Comparison of ENCODE assay signal across 28 cellular contexts in the genomic region with DNA sequence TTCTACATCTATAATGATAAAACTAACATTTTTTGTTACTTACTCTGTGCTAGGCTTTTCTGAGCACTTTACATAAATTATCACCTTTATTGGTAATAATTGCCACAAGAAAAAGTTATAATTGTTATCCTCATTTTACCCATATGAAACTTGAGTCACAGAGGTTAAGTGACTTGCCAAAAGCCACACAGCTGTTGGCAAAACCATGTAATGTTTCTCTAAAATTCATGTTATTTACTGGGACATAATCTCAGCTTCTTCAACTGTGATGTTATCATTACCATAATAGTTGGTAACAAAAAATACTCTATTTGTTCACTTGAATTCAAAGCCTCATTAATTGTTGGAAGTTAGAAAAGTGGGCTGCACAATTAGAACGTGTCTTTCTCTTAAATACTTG.
"Had no signal": no experiment of that assay in that cellular context is flagged by ENCODE, and none has a peak within 500 bp of the region (broad histone marks: within the 10 kb centered on the region; RNA-seq: fewer than 3 reads in every experiment).

No MANE protein-coding gene starts in this region.

- H3K9me3 ChIP-seq: adrenal gland, body of pancreas, breast epithelium had no signal

- DNase-seq: activated B cell treated with CpG ODN at 0.5 μM for 24 hours; activated CD4-positive, alpha-beta memory T cell treated with anti-CD3 and anti-CD28 coated beads, Interleukin-2, amount 10 ng/mL, durations not matched to agents 7 days and 5 days; activated CD4-positive, alpha-beta T cell treated with anti-CD3 and anti-CD28 coated beads for 4 hours; activated CD4-positive, alpha-beta T cell treated with anti-CD3 and anti-CD28 coated beads, Interleukin-2, amount 10 ng/mL, durations not matched to agents 24 days and 14 days; activated CD4-positive, alpha-beta T cell treated with anti-CD3 and anti-CD28 coated beads, Interleukin-2, amount 50 U/mL, for 48 hours; activated CD4-positive, CD25-positive, alpha-beta regulatory T cell treated with anti-CD3 and anti-CD28 coated beads, Interleukin-2, amount 50 U/mL, for 72 hours; activated CD8-positive, alpha-beta memory T cell treated with anti-CD3 and anti-CD28 coated beads for 24 hours; activated CD8-positive, alpha-beta memory T cell treated with anti-CD3 and anti-CD28 coated beads, Interleukin-2, amount 10 ng/mL, durations not matched to agents 7 days and 5 days; activated CD8-positive, alpha-beta memory T cell treated with anti-CD3 and anti-CD28 coated beads, Interleukin-2, amount 50 U/mL, for 48 hours; activated CD8-positive, alpha-beta T cell treated with anti-CD3 and anti-CD28 coated beads, Interleukin-2, amount 10 ng/mL, durations not matched to agents 7 days and 5 days; activated effector memory CD4-positive, alpha-beta T cell treated with Interleukin-2 at 50 U/mL for 16 hours; activated gamma-delta T cell; activated naive CD4-positive, alpha-beta T cell treated with anti-CD3 and anti-CD28 coated beads, Interleukin-2, amount 10 ng/mL, durations not matched to agents 7 days and 5 days; activated naive CD4-positive, alpha-beta T cell treated with Interleukin-2 at 50 U/mL for 16 hours; activated naive CD8-positive, alpha-beta T cell treated with anti-CD3 and anti-CD28 coated beads for 36 hours; activated T-cell treated with anti-CD3 and anti-CD28 coated beads, Interleukin-2, amount 50 U/mL, for 24 hours; activated T-cell treated with anti-CD3 and anti-CD28 coated beads, Interleukin-2, amount 50 U/mL, for 48 hours; adrenal gland; amniotic stem cell; aorta; body of pancreas; brain microvascular endothelial cell; central memory CD4-positive, alpha-beta T cell; T-helper 1 cell; T-helper 2 cell; T-helper 9 cell had no signal

- H3K36me3 ChIP-seq: adrenal gland, brain microvascular endothelial cell, breast epithelium had no signal

- H3K4me3 ChIP-seq: adrenal gland, body of pancreas, breast epithelium had no signal

- H3K4me1 ChIP-seq: adrenal gland, body of pancreas, breast epithelium had no signal

- H3K27ac ChIP-seq: adrenal gland, body of pancreas, brain microvascular endothelial cell, breast epithelium, VCaP had no signal

- H3K27me3 ChIP-seq: adrenal gland, body of pancreas, brain microvascular endothelial cell, breast epithelium had no signal
